ENCODE assay signal across 6 cellular contexts in the genomic region with DNA sequence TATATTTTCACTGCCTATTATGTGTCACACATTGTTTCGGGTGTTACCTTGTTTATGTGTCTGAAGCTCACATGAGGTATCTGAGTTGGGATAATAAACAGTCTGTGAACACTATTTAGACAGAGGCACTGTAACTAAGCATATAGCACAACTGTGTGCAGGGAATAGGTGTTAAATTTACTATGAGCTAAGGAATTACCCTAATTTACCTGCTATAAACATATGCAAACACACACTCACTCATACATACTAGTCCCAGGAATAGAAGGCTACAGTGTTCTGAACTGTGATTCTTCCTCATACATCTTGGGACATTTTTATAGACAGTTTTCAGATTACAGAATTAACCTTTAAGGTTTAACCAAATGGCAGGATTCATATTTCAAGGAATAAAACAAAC.
"Had no signal": no experiment of that assay in that cellular context is flagged by ENCODE, and none has a peak within 500 bp of the region (broad histone marks: within the 10 kb centered on the region; RNA-seq: fewer than 3 reads in every experiment).

No MANE protein-coding gene starts in this region.

- H3K27ac ChIP-seq: HL-60 had no signal

- H3K4me3 ChIP-seq: K562 had no signal

- DNase-seq: IMR-90, KBM-7, KG1 had no signal

- ATAC-seq: HepG2, K562 had no signal
